ENCODE assay signal across 1 cellular context in genomic region chr17:42779942-42780815, GRCh38.
A peak's percentile ranks its signal among the peaks of the same experiment; 100 is the strongest.
TF ChIP-seq lines count a peak whose summit lies in the region.

WNK4 (plus strand) TSS chr17:42780610; CDS start chr17:42780699, 89 bp downstream.

TF ChIP-seq in K562, 482 proteins besides CTCF, POLR2A, EP300 and RAD21 (continued from another document and continues in another):
- peak; percentile 63 for TF ChIP-seq E2F8 (IDR thresholded peaks at IDR 0.05; ENCODE audit: low read depth, partially characterized antibody)
- peak; percentile 86 to 91 for TF ChIP-seq KDM1A (IDR thresholded peaks at IDR 0.05)
- peak; percentile 62; the same call in 1 of the 2 replicates for TF ChIP-seq SP1 (CRISPR knock-in tag; IDR thresholded peaks at IDR 0.05)
- TF ChIP-seq ELK1 (CRISPR knock-in tag; IDR thresholded peaks at IDR 0.05) = no peak
- 0 out of 2 replicates have a peak, but pooled peaks have one; percentile 33 for TF ChIP-seq ARID4B (CRISPR knock-in tag; IDR thresholded peaks at IDR 0.05)
- TF ChIP-seq ZBED1 (IDR thresholded peaks at IDR 0.05) = peak; percentile 79; the same call in 1 of the 2 replicates
- peak; percentile 99 for TF ChIP-seq ZBTB7A (IDR thresholded peaks at IDR 0.05; ENCODE audit: borderline replicate concordance, control insufficient read depth, low read depth, low read length)
- TF ChIP-seq VEZF1 (CRISPR knock-in tag; IDR thresholded peaks at IDR 0.05) = peak; percentile 92
- no peak for TF ChIP-seq ELF2 (CRISPR knock-in tag; IDR thresholded peaks at IDR 0.05)
- 0 out of 2 replicates have a peak, but pooled peaks have one; percentile 16 for TF ChIP-seq FOXP4 (CRISPR knock-in tag; IDR thresholded peaks at IDR 0.05; ENCODE audit: borderline replicate concordance)
- no peak for TF ChIP-seq SRSF1 (IDR thresholded peaks at IDR 0.05; ENCODE audit: low read depth, low read length)
- TF ChIP-seq L3MBTL2 (IDR thresholded peaks at IDR 0.05) = 0 out of 2 replicates have a peak, but pooled peaks have one; percentile 3
- TF ChIP-seq BRD4 (IDR thresholded peaks at IDR 0.05) = 0 out of 2 replicates have a peak, but pooled peaks have one; percentile 43
- no peak for TF ChIP-seq ZNF785 (CRISPR knock-in tag; IDR thresholded peaks at IDR 0.05)
- TF ChIP-seq GABPA (tag; conservative IDR thresholded peaks at IDR 0.05; ENCODE audit: low read depth) = no peak
- peak in 1 of 3 experiments; percentile 45 for TF ChIP-seq YY1 (IDR thresholded peaks at IDR 0.05; ENCODE audit: borderline replicate concordance in 1 of 3, control insufficient read depth in 1 of 3, extremely low read depth in 1 of 3, insufficient read depth in 3 of 3, insufficient read length in 1 of 3, insufficient replicate concordance in 2 of 3, low read depth in 1 of 3, low read length in 2 of 3)
- TF ChIP-seq C11orf30 (IDR thresholded peaks at IDR 0.05; ENCODE audit: low read depth) = no peak
- peak; percentile 53; the same call in 1 of the 2 replicates for TF ChIP-seq CHD2 (IDR thresholded peaks at IDR 0.05; ENCODE audit: low read depth, low read length)
- TF ChIP-seq ZSCAN32 (CRISPR knock-in tag; IDR thresholded peaks at IDR 0.05) = 0 out of 2 replicates have a peak, but pooled peaks have one; percentile 17
- TF ChIP-seq SRSF9 (IDR thresholded peaks at IDR 0.05; ENCODE audit: borderline replicate concordance, low read depth, low read length) = no peak
- peak; percentile 89 for TF ChIP-seq GATAD2B (IDR thresholded peaks at IDR 0.05; ENCODE audit: borderline replicate concordance)
- no peak for TF ChIP-seq ESRRB (CRISPR knock-in tag; IDR thresholded peaks at IDR 0.05; ENCODE audit: borderline replicate concordance)
- TF ChIP-seq TRIM25 (IDR thresholded peaks at IDR 0.05; ENCODE audit: borderline replicate concordance) = no peak
- peak; percentile 47; the same call in 1 of the 2 replicates for TF ChIP-seq NR2C1 (IDR thresholded peaks at IDR 0.05)
- TF ChIP-seq NR2C1 (tag; IDR thresholded peaks at IDR 0.05) = no peak
- TF ChIP-seq FOSL1 (tag; conservative IDR thresholded peaks at IDR 0.05) = no peak; the same call in 1 of the 2 replicates
- no peak for TF ChIP-seq HMGXB4 (CRISPR knock-in tag; IDR thresholded peaks at IDR 0.05)
- no peak for TF ChIP-seq NR2C2 (CRISPR knock-in tag; IDR thresholded peaks at IDR 0.05)
- no peak for TF ChIP-seq NR2C2 (tag; IDR thresholded peaks at IDR 0.05)
- TF ChIP-seq FOXK2 (conservative IDR thresholded peaks at IDR 0.05 in 1 of 2, IDR thresholded peaks at IDR 0.05 in 1 of 2; ENCODE audit: low read depth in 2 of 2) = peak; percentile 70 to 71
- peak; percentile 90 for TF ChIP-seq CBFA2T2 (conservative IDR thresholded peaks at IDR 0.05)
- no peak for TF ChIP-seq GTF2B (IDR thresholded peaks at IDR 0.05; ENCODE audit: extremely low read depth, insufficient read length)
- TF ChIP-seq ARHGAP35 (IDR thresholded peaks at IDR 0.05; ENCODE audit: partially characterized antibody) = no peak
- TF ChIP-seq SMAD4 (CRISPR knock-in tag; conservative IDR thresholded peaks at IDR 0.05) = peak; percentile 76
- peak; percentile 88; the same call in 1 of the 2 replicates for TF ChIP-seq ETS1 (conservative IDR thresholded peaks at IDR 0.05; ENCODE audit: control insufficient read depth, low read depth, low read length)
- TF ChIP-seq MYNN (IDR thresholded peaks at IDR 0.05) = peak; percentile 91
- TF ChIP-seq MYNN (CRISPR knock-in tag; IDR thresholded peaks at IDR 0.05) = no peak
- TF ChIP-seq ETV6 (IDR thresholded peaks at IDR 0.05; ENCODE audit: borderline replicate concordance in 1 of 2, low read depth in 2 of 2, low read length in 1 of 2) = peak in 1 of 2 experiments; percentile 55; a peak in 1 of 4 replicates
- no peak for TF ChIP-seq ETV6 (CRISPR knock-in tag; IDR thresholded peaks at IDR 0.05; ENCODE audit: borderline replicate concordance)
- peak; percentile 90 for TF ChIP-seq TEAD4 (IDR thresholded peaks at IDR 0.05; ENCODE audit: low read length)
- TF ChIP-seq TEAD4 (CRISPR knock-in tag; IDR thresholded peaks at IDR 0.05; ENCODE audit: borderline replicate concordance) = no peak
- TF ChIP-seq PML (IDR thresholded peaks at IDR 0.05; ENCODE audit: low read length) = peak; percentile 86
- TF ChIP-seq CTBP1 (IDR thresholded peaks at IDR 0.05; ENCODE audit: borderline replicate concordance) = peak; percentile 86
- TF ChIP-seq RNF2 (IDR thresholded peaks at IDR 0.05) = peak; percentile 94
- no peak for TF ChIP-seq THRA (IDR thresholded peaks at IDR 0.05)
